In genomic region chr1:1522536-1522935, GRCh38 we compare ENCODE assay signal across 1 cellular context. TPM values are rescaled to one million over a fixed set of nuclear protein-coding genes. Genes with fewer than 3 reads are reported as not detected.
"Had no signal": no experiment of that assay in that cellular context is flagged by ENCODE, and none has a peak within 500 bp of the region (broad histone marks: within the 10 kb centered on the region; RNA-seq: fewer than 3 reads in every experiment).

No MANE protein-coding gene starts in this region.

RNA-seq across cellular contexts. Expression of gene TMEM240, which starts 17.9 kb away (rescaled TPM):
- total RNA-seq: esophagus mucosa had no signal
